Comparison of ENCODE assay signal across 20 cellular contexts in the genomic region with DNA sequence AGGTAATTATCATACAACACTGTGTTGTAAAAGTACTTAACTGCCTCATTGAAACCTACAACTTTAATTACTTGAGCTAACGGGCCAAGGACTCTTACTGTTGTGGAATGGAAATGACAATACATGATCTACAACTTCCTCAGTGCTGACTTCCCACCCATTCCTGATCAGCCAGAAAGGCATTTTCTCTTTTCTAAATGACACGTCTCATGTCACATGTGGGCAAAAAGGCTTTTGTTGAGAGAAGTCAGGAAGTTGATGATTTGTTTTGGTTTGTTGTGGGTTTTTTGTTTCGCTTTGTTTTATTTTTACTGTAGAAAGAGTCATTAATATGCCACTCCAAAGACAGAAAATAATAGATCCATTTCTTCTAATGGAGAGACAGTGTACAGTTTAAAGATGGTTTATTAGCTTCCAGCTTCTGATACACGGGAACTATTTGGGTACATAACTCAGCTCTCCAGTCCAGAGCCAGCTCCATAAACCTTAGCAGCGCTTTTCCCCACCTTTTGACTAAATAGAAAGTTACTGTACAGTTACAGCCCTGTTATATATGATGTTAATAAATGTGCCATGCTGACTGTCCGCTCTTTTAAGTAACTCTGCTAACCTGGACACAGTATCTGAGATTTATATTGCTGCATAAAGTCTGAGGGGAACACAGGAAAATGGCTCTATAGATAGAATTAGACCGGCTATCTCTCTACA.
DNase-seq lines count a peak whose midpoint lies in the region; ATAC-seq and TF ChIP-seq lines count a peak whose summit lies in the region.
"Had no signal": no experiment of that assay in that cellular context is flagged by ENCODE, and none has a peak within 500 bp of the region (broad histone marks: within the 10 kb centered on the region; RNA-seq: fewer than 3 reads in every experiment).

No MANE protein-coding gene starts in this region.

- H2AFZ ChIP-seq in OCI-LY3 (ENCODE audit: low read depth, low read length): no peak overlapping the region
- H2AFZ ChIP-seq: GM23338 had no signal

- no peak for ATAC-seq in CD8-positive, alpha-beta T cell
- ATAC-seq: GM23338, HCT116 had no signal

- H3K4me3 Mint-ChIP-seq in nephron: peak overlapping the region in 2 of 3 experiments; percentile 13
- H3K4me3 Mint-ChIP-seq in CD8-positive, alpha-beta T cell: no peak overlapping the region
- H3K4me3 Mint-ChIP-seq: GM23338 had no signal

- TF ChIP-seq CTCF in A673 (conservative IDR thresholded peaks at IDR 0.05; ENCODE audit: low read depth, low read length) (no peak), OCI-LY3 (IDR thresholded peaks at IDR 0.05; ENCODE audit: low read depth, low read length) (no peak), nephron (IDR thresholded peaks at IDR 0.05; ENCODE audit: unreplicated experiment in 3 of 3) (no peak)
- TF ChIP-seq CTCF in CD8-positive, alpha-beta T cell (IDR thresholded peaks at IDR 0.05): no peak

- H4K20me1 ChIP-seq in OCI-LY3 (ENCODE audit: insufficient read depth, low read length): no peaks in the 10 kb centered on the region

- H3K4me1 ChIP-seq in A673 (ENCODE audit: insufficient read depth, low read length, poor library complexity, severe bottlenecking) (peaks cover 20% of the 10 kb centered on the region), OCI-LY3 (ENCODE audit: low read length) (peaks cover 12% of the 10 kb centered on the region)
- H3K4me1 ChIP-seq in CD8-positive, alpha-beta T cell (ENCODE audit: insufficient read depth, low read length): no peaks in the 10 kb centered on the region

- peak; percentile 70 for DNase-seq in A673 (ENCODE audit: low spot score)
- DNase-seq in H4 (ENCODE audit: low spot score): peak; percentile 8
- no peak for DNase-seq in medulla oblongata (ENCODE audit: extremely low spot score)
- no peak for DNase-seq in CD8-positive, alpha-beta T cell
- no peak for DNase-seq in stimulated activated naive CD4-positive, alpha-beta T cell treated with Interleukin-2 at 50 U/mL for 16 hours (lab: John Stamatoyannopoulos, UW)
- DNase-seq in central memory CD4-positive, alpha-beta T cell: no peak
- DNase-seq: 8988T, IMR-90, NCI-H1048, NCI-H1436, NCI-H1930, NCI-H510A, SHP77 treated with DMSO at 0.1 percent for 48 hours, SK-N-SH had no signal

- H3K27ac ChIP-seq in A673 (ENCODE audit: low read depth, low read length, poor library complexity, severe bottlenecking) (no peak overlapping the region), OCI-LY3 (ENCODE audit: low read length) (no peak overlapping the region)
- no peak overlapping the region for H3K27ac ChIP-seq in CD8-positive, alpha-beta T cell (ENCODE audit: low read depth, low read length)
- H3K27ac ChIP-seq: KMS-11, RWPE1 had no signal

- H3K4me1 Mint-ChIP-seq in nephron: no peaks in the 10 kb centered on the region
- no peaks in the 10 kb centered on the region for H3K4me1 Mint-ChIP-seq in CD8-positive, alpha-beta T cell (ENCODE audit: low read depth)
- H3K4me1 Mint-ChIP-seq: GM23338 had no signal

- no TSS peak for BruUV-seq in A673 (replicated peaks; lab: Mats Ljungman, UMichigan)

- H3K4me3 ChIP-seq in A673 (ENCODE audit: low read depth, low read length, poor library complexity, severe bottlenecking): peak overlapping the region; percentile 10
- H3K4me3 ChIP-seq in OCI-LY3 (ENCODE audit: low read length): no peak overlapping the region
- no peak overlapping the region for H3K4me3 ChIP-seq in CD8-positive, alpha-beta T cell (ENCODE audit: low read depth, low read length)
- H3K4me3 ChIP-seq: GM23338 had no signal

- H3K9me3 ChIP-seq in A673 (ENCODE audit: low read depth, low read length, poor library complexity, severe bottlenecking) (no peaks in the 10 kb centered on the region), OCI-LY3 (ENCODE audit: insufficient read depth, low read length) (peaks cover 10% of the 10 kb centered on the region; the same call in 1 of the 2 replicates)
- no peaks in the 10 kb centered on the region for H3K9me3 ChIP-seq in CD8-positive, alpha-beta T cell (ENCODE audit: low read length)
- H3K9me3 ChIP-seq: SK-N-SH had no signal

- peaks cover 3% of the 10 kb centered on the region for H3K27me3 Mint-ChIP-seq in nephron (ENCODE audit: low read depth)
- H3K27me3 Mint-ChIP-seq in CD8-positive, alpha-beta T cell (ENCODE audit: low read depth): no peaks in the 10 kb centered on the region

- no peaks in the 10 kb centered on the region for H3K9me3 Mint-ChIP-seq in nephron
- H3K9me3 Mint-ChIP-seq in CD8-positive, alpha-beta T cell: peaks cover 3% of the 10 kb centered on the region

- H3K27ac Mint-ChIP-seq in nephron: peak overlapping the region; percentile 10 to 37 (median 28)
- no peak overlapping the region for H3K27ac Mint-ChIP-seq in CD8-positive, alpha-beta T cell
- H3K27ac Mint-ChIP-seq: GM23338 had no signal

- H3K36me3 Mint-ChIP-seq in nephron (ENCODE audit: low read depth): no peaks in the 10 kb centered on the region
- no peaks in the 10 kb centered on the region for H3K36me3 Mint-ChIP-seq in CD8-positive, alpha-beta T cell

- H3K9ac ChIP-seq in OCI-LY3 (ENCODE audit: low read length): no peak overlapping the region
- H3K9ac ChIP-seq: KMS-11, SK-N-SH had no signal

- POLR2A ChIA-PET in A673 (lab: Charles Lee; ENCODE audit: low non-redundant PET): no interaction called here
- POLR2A ChIA-PET in CD8-positive, alpha-beta T cell (lab: Charles Lee): no interaction called here

- H3K36me3 ChIP-seq in A673 (ENCODE audit: insufficient read depth, low read length, poor library complexity, severe bottlenecking) (no peaks in the 10 kb centered on the region), OCI-LY3 (replicated peaks; ENCODE audit: low read depth, low read length) (no peaks in the 10 kb centered on the region)
- no peaks in the 10 kb centered on the region for H3K36me3 ChIP-seq in CD8-positive, alpha-beta T cell (ENCODE audit: insufficient read depth, low read length)

- peak overlapping the region; percentile 7; the same call in 1 of the 2 replicates for H3K4me2 ChIP-seq in OCI-LY3 (ENCODE audit: low read length)
- H3K4me2 ChIP-seq: GM23338, KMS-11, SK-N-SH had no signal

- no peaks in the 10 kb centered on the region for H3K27me3 ChIP-seq in A673 (replicated peaks; ENCODE audit: insufficient read depth, low read depth, low read length, poor library complexity)
- H3K27me3 ChIP-seq in OCI-LY3 (ENCODE audit: low read depth, low read length): no peaks in the 10 kb centered on the region
- no peaks in the 10 kb centered on the region for H3K27me3 ChIP-seq in CD8-positive, alpha-beta T cell (ENCODE audit: insufficient read depth, low read length)

- intact Hi-C loops in A673 (cut with micrococcal nuclease; ENCODE audit: unreplicated experiment): no loop called here
- intact Hi-C loops in CD8-positive, alpha-beta T cell (cut with DNase I, micrococcal nuclease): no loop called here

- CTCF ChIA-PET in A673 (lab: Charles Lee): no interaction called here
- CTCF ChIA-PET in CD8-positive, alpha-beta T cell (lab: Charles Lee): no interaction called here

- H3K79me2 ChIP-seq in OCI-LY3 (ENCODE audit: low read length): no peaks in the 10 kb centered on the region

Comparison
In these comparisons a context has a peak if more than half of its experiments do, and no peak if none do; other contexts are left out.
1. DNase-seq: peak in A673 (single experiment) and H4 (single experiment); none in medulla oblongata (single experiment), CD8-positive, alpha-beta T cell (0 of 7), stimulated activated naive CD4-positive, alpha-beta T cell treated with Interleukin-2 at 50 U/mL for 16 hours (single experiment) and central memory CD4-positive, alpha-beta T cell (single experiment).